ENCODE assay signal across 19 cellular contexts in the genomic region with DNA sequence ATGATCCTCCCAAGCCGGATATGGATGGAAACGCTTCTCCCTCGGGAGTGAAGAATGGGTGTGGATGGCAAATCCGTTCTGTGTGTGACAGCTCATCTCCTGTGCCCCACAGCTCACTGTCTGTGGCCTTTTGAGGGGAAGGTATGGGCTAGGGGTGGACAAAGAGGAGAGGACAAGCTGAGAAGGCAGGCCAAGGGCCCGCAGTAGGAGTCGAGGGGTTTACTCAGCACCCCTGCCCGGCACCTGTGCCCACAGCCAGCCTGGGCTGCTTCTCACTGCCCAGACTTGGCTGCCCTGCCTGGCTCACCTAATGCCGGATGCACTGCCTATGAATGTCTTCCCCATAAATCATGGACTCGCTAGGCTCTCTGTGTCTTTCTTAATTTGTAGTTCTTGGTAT.
"Had no signal": no experiment of that assay in that cellular context is flagged by ENCODE, and none has a peak within 500 bp of the region (broad histone marks: within the 10 kb centered on the region; RNA-seq: fewer than 3 reads in every experiment).

No MANE protein-coding gene starts in this region.

- H3K4me3 Mint-ChIP-seq: activated naive CD4-positive, alpha-beta T cell treated with anti-CD3 and anti-CD28 coated beads for 36 hours; activated naive CD8-positive, alpha-beta T cell treated with anti-CD3 and anti-CD28 coated beads, Interleukin-2, amount 50 U/mL, for 24 hours; memory B cell; naive thymus-derived CD8-positive, alpha-beta T cell; T-helper 2 cell treated with Interferon-gamma antibody and Interleukin-4, amounts not matched to agents 5 μg/mL and 100 μg/mL, for 36 hours had no signal

- H3K27ac ChIP-seq: gastroesophageal sphincter, psoas muscle, spleen, stomach, testis had no signal

- ATAC-seq: activated CD4-positive, CD25-positive, alpha-beta regulatory T cell treated with anti-CD3 and anti-CD28 coated beads, Interleukin-2, amount 50 U/mL, for 24 hours; activated naive CD8-positive, alpha-beta T cell treated with anti-CD3 and anti-CD28 coated beads, Interleukin-2, amount 50 U/mL, for 24 hours; gastroesophageal sphincter; left ventricle myocardium superior; naive thymus-derived CD8-positive, alpha-beta T cell; psoas muscle; sciatic nerve had no signal

- H3K36me3 Mint-ChIP-seq: memory B cell; naive thymus-derived CD8-positive, alpha-beta T cell had no signal

- H3K4me1 Mint-ChIP-seq: activated naive CD8-positive, alpha-beta T cell treated with anti-CD3 and anti-CD28 coated beads, Interleukin-2, amount 50 U/mL, for 24 hours; memory B cell; naive thymus-derived CD8-positive, alpha-beta T cell had no signal

- H3K36me3 ChIP-seq: gastroesophageal sphincter, spleen, stomach had no signal

- H3K4me3 ChIP-seq: gastroesophageal sphincter, psoas muscle, spleen, stomach, testis had no signal

- H3K4me1 ChIP-seq: gastroesophageal sphincter, psoas muscle, spleen, stomach, testis had no signal

- H3K27ac Mint-ChIP-seq: activated naive CD4-positive, alpha-beta T cell treated with anti-CD3 and anti-CD28 coated beads for 36 hours; activated naive CD8-positive, alpha-beta T cell treated with anti-CD3 and anti-CD28 coated beads, Interleukin-2, amount 50 U/mL, for 24 hours; activated T-helper 2 cell treated with anti-CD3 and anti-CD28 coated beads, Interferon-gamma antibody, Interleukin-2, Interleukin-4, amounts not matched to agents 10 μg/mL and 5 μg/mL and 100 μg/mL, durations not matched to agents 14 hours and 24 hours and 36 hours; memory B cell; naive thymus-derived CD8-positive, alpha-beta T cell; T-helper 2 cell treated with Interferon-gamma antibody and Interleukin-4, amounts not matched to agents 5 μg/mL and 100 μg/mL, for 36 hours had no signal

- H3K27me3 Mint-ChIP-seq: memory B cell had no signal

- H3K27me3 ChIP-seq: testis had no signal

- H3K9me3 Mint-ChIP-seq: activated naive CD4-positive, alpha-beta T cell treated with anti-CD3 and anti-CD28 coated beads for 36 hours; activated naive CD8-positive, alpha-beta T cell treated with anti-CD3 and anti-CD28 coated beads, Interleukin-2, amount 50 U/mL, for 24 hours; activated T-helper 2 cell treated with anti-CD3 and anti-CD28 coated beads, Interferon-gamma antibody, Interleukin-2, Interleukin-4, amounts not matched to agents 10 μg/mL and 5 μg/mL and 100 μg/mL, durations not matched to agents 14 hours and 24 hours and 36 hours; naive thymus-derived CD8-positive, alpha-beta T cell; T-helper 2 cell treated with Interferon-gamma antibody and Interleukin-4, amounts not matched to agents 5 μg/mL and 100 μg/mL, for 36 hours had no signal

- H3K9me3 ChIP-seq: gastroesophageal sphincter, psoas muscle, testis had no signal

- DNase-seq: activated CD4-positive, alpha-beta T cell treated with anti-CD3 and anti-CD28 coated beads, Interleukin-2, amount 50 U/mL, for 1 hour; activated naive CD4-positive, alpha-beta T cell treated with anti-CD3 and anti-CD28 coated beads for 36 hours; activated naive CD8-positive, alpha-beta T cell treated with anti-CD3 and anti-CD28 coated beads, Interleukin-2, amount 50 U/mL, for 24 hours; aorta; left ventricle myocardium superior; occipital lobe; psoas muscle; spleen; stomach; SW 1271; testis had no signal

- FAIRE-seq: endometrium had no signal
